In the genomic region with DNA sequence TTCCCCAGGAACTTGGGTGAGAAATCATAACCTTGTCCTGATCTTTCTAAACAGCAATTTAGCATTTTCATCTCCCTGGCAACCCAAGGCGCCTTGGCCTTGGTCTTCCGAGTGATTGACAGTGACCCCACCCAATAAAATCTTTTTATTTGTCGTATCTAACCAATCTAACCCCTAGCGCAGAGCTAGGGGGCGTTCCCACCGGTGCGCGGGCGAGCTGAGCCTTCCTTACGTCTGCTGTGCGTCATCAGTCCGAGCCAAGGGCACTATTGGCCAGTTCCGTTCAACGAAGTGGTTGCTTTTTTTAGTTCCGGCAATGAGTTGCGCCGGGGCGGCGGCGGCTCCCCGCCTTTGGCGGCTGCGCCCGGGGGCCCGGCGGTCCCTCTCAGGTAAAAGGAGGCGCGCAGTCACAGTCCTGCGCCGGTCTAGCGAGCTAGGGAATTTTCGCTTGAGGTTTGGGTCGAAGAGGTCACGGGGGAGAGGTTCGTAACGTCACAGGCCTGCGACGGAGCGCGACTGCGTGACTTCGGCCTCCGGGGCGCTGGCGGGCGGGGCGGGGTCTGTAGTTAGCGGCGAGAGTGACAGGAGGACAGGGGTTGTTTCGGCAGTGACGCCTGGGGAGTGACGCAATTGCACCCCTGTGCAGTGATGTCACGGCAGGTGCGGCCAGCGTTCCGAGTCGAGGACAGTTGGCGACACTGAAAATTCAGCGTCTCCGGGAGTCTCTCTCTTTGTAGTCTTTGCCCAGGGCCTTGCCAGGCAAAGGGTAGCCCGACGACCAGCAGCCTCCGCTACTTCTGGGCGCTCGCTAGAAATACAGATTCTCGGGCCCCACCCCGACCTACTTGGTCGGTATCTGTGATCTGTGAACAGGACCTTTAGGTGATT, we compare ENCODE assay signal across 1 cellular context.
TF ChIP-seq lines count a peak whose summit lies in the region.

A gene (plus strand): TSS at position 266 of the 888 bp plus-strand sequence. CDS start 51 bp downstream, at position 317.

TF ChIP-seq in K562, 482 proteins besides CTCF, POLR2A, EP300 and RAD21 (continued from another document and continues in another):
- TF ChIP-seq, protein P1, sequence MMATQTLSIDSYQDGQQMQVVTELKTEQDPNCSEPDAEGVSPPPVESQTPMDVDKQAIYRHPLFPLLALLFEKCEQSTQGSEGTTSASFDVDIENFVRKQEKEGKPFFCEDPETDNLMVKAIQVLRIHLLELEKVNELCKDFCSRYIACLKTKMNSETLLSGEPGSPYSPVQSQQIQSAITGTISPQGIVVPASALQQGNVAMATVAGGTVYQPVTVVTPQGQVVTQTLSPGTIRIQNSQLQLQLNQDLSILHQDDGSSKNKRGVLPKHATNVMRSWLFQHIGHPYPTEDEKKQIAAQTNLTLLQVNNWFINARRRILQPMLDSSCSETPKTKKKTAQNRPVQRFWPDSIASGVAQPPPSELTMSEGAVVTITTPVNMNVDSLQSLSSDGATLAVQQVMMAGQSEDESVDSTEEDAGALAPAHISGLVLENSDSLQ (IDR thresholded peaks at IDR 0.05), result peak; percentile 99
- TF ChIP-seq SIN3A (IDR thresholded peaks at IDR 0.05; ENCODE audit: borderline replicate concordance in 2 of 2, control insufficient read depth in 1 of 2, low read depth in 2 of 2, low read length in 2 of 2) (peak in 1 of 2 experiments; percentile 72; a peak in 2 of 4 replicates), ZNF445 (CRISPR knock-in tag; IDR thresholded peaks at IDR 0.05; ENCODE audit: low read depth) (0 out of 2 replicates have a peak, but pooled peaks have one; percentile 26), L3MBTL2 (IDR thresholded peaks at IDR 0.05) (peak; percentile 74), ZNF140 (CRISPR knock-in tag; IDR thresholded peaks at IDR 0.05) (no peak), ERF (CRISPR knock-in tag; IDR thresholded peaks at IDR 0.05) (peak; percentile 45; the same call in 1 of the 2 replicates), RBM17 (IDR thresholded peaks at IDR 0.05; ENCODE audit: borderline replicate concordance, low read depth, low read length) (no peak), CEBPG (CRISPR knock-in tag; IDR thresholded peaks at IDR 0.05) (peak; percentile 97), CEBPG (tag; conservative IDR thresholded peaks at IDR 0.05 in 1 of 2, IDR thresholded peaks at IDR 0.05 in 1 of 2) (peak; percentile 96 to 98), ASH1L (IDR thresholded peaks at IDR 0.05; ENCODE audit: borderline replicate concordance, low read depth, partially characterized antibody) (peak; percentile 86), ZBTB8A (IDR thresholded peaks at IDR 0.05; ENCODE audit: partially characterized antibody) (no peak), ZNF316 (IDR thresholded peaks at IDR 0.05) (peak; percentile 49), GTF2A2 (tag; IDR thresholded peaks at IDR 0.05) (no peak), SRSF9 (IDR thresholded peaks at IDR 0.05; ENCODE audit: borderline replicate concordance, low read depth, low read length) (no peak), IFI16 (CRISPR knock-in tag; IDR thresholded peaks at IDR 0.05) (no peak), RBM14 (IDR thresholded peaks at IDR 0.05; ENCODE audit: borderline replicate concordance, insufficient read depth, low read depth, low read length) (no peak), ZFX (CRISPR knock-in tag; IDR thresholded peaks at IDR 0.05) (peak; percentile 64; the same call in 1 of the 2 replicates), NUFIP1 (IDR thresholded peaks at IDR 0.05; ENCODE audit: partially characterized antibody) (no peak), MCM2 (IDR thresholded peaks at IDR 0.05; ENCODE audit: low read depth) (no peak), ZNF408 (CRISPR knock-in tag; IDR thresholded peaks at IDR 0.05; ENCODE audit: low read depth) (no peak), CSDE1 (IDR thresholded peaks at IDR 0.05) (peak in 1 of 2 experiments; percentile 82; a peak in 2 of 4 replicates), FOXJ2 (tag; IDR thresholded peaks at IDR 0.05) (peak; percentile 84), ETV5 (CRISPR knock-in tag; IDR thresholded peaks at IDR 0.05; ENCODE audit: low read depth) (no peak; the same call in 1 of the 2 replicates), CXXC5 (CRISPR knock-in tag; IDR thresholded peaks at IDR 0.05) (peak; percentile 98), BRF1 (IDR thresholded peaks at IDR 0.05; ENCODE audit: borderline replicate concordance, extremely low read depth, insufficient read length) (no peak)
- TF ChIP-seq, protein P2, sequence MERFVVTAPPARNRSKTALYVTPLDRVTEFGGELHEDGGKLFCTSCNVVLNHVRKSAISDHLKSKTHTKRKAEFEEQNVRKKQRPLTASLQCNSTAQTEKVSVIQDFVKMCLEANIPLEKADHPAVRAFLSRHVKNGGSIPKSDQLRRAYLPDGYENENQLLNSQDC (CRISPR knock-in tag; IDR thresholded peaks at IDR 0.05), result no peak
- TF ChIP-seq, protein P3, sequence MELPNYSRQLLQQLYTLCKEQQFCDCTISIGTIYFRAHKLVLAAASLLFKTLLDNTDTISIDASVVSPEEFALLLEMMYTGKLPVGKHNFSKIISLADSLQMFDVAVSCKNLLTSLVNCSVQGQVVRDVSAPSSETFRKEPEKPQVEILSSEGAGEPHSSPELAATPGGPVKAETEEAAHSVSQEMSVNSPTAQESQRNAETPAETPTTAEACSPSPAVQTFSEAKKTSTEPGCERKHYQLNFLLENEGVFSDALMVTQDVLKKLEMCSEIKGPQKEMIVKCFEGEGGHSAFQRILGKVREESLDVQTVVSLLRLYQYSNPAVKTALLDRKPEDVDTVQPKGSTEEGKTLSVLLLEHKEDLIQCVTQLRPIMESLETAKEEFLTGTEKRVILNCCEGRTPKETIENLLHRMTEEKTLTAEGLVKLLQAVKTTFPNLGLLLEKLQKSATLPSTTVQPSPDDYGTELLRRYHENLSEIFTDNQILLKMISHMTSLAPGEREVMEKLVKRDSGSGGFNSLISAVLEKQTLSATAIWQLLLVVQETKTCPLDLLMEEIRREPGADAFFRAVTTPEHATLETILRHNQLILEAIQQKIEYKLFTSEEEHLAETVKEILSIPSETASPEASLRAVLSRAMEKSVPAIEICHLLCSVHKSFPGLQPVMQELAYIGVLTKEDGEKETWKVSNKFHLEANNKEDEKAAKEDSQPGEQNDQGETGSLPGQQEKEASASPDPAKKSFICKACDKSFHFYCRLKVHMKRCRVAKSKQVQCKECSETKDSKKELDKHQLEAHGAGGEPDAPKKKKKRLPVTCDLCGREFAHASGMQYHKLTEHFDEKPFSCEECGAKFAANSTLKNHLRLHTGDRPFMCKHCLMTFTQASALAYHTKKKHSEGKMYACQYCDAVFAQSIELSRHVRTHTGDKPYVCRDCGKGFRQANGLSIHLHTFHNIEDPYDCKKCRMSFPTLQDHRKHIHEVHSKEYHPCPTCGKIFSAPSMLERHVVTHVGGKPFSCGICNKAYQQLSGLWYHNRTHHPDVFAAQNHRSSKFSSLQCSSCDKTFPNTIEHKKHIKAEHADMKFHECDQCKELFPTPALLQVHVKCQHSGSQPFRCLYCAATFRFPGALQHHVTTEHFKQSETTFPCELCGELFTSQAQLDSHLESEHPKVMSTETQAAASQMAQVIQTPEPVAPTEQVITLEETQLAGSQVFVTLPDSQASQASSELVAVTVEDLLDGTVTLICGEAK (IDR thresholded peaks at IDR 0.05), result peak; percentile 82
- TF ChIP-seq, protein P3 (CRISPR knock-in tag; IDR thresholded peaks at IDR 0.05), result no peak
- TF ChIP-seq, protein P4, sequence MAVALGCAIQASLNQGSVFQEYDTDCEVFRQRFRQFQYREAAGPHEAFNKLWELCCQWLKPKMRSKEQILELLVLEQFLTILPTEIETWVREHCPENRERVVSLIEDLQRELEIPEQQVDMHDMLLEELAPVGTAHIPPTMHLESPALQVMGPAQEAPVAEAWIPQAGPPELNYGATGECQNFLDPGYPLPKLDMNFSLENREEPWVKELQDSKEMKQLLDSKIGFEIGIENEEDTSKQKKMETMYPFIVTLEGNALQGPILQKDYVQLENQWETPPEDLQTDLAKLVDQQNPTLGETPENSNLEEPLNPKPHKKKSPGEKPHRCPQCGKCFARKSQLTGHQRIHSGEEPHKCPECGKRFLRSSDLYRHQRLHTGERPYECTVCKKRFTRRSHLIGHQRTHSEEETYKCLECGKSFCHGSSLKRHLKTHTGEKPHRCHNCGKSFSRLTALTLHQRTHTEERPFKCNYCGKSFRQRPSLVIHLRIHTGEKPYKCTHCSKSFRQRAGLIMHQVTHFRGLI (CRISPR knock-in tag; IDR thresholded peaks at IDR 0.05), result no peak
- TF ChIP-seq, protein P5, sequence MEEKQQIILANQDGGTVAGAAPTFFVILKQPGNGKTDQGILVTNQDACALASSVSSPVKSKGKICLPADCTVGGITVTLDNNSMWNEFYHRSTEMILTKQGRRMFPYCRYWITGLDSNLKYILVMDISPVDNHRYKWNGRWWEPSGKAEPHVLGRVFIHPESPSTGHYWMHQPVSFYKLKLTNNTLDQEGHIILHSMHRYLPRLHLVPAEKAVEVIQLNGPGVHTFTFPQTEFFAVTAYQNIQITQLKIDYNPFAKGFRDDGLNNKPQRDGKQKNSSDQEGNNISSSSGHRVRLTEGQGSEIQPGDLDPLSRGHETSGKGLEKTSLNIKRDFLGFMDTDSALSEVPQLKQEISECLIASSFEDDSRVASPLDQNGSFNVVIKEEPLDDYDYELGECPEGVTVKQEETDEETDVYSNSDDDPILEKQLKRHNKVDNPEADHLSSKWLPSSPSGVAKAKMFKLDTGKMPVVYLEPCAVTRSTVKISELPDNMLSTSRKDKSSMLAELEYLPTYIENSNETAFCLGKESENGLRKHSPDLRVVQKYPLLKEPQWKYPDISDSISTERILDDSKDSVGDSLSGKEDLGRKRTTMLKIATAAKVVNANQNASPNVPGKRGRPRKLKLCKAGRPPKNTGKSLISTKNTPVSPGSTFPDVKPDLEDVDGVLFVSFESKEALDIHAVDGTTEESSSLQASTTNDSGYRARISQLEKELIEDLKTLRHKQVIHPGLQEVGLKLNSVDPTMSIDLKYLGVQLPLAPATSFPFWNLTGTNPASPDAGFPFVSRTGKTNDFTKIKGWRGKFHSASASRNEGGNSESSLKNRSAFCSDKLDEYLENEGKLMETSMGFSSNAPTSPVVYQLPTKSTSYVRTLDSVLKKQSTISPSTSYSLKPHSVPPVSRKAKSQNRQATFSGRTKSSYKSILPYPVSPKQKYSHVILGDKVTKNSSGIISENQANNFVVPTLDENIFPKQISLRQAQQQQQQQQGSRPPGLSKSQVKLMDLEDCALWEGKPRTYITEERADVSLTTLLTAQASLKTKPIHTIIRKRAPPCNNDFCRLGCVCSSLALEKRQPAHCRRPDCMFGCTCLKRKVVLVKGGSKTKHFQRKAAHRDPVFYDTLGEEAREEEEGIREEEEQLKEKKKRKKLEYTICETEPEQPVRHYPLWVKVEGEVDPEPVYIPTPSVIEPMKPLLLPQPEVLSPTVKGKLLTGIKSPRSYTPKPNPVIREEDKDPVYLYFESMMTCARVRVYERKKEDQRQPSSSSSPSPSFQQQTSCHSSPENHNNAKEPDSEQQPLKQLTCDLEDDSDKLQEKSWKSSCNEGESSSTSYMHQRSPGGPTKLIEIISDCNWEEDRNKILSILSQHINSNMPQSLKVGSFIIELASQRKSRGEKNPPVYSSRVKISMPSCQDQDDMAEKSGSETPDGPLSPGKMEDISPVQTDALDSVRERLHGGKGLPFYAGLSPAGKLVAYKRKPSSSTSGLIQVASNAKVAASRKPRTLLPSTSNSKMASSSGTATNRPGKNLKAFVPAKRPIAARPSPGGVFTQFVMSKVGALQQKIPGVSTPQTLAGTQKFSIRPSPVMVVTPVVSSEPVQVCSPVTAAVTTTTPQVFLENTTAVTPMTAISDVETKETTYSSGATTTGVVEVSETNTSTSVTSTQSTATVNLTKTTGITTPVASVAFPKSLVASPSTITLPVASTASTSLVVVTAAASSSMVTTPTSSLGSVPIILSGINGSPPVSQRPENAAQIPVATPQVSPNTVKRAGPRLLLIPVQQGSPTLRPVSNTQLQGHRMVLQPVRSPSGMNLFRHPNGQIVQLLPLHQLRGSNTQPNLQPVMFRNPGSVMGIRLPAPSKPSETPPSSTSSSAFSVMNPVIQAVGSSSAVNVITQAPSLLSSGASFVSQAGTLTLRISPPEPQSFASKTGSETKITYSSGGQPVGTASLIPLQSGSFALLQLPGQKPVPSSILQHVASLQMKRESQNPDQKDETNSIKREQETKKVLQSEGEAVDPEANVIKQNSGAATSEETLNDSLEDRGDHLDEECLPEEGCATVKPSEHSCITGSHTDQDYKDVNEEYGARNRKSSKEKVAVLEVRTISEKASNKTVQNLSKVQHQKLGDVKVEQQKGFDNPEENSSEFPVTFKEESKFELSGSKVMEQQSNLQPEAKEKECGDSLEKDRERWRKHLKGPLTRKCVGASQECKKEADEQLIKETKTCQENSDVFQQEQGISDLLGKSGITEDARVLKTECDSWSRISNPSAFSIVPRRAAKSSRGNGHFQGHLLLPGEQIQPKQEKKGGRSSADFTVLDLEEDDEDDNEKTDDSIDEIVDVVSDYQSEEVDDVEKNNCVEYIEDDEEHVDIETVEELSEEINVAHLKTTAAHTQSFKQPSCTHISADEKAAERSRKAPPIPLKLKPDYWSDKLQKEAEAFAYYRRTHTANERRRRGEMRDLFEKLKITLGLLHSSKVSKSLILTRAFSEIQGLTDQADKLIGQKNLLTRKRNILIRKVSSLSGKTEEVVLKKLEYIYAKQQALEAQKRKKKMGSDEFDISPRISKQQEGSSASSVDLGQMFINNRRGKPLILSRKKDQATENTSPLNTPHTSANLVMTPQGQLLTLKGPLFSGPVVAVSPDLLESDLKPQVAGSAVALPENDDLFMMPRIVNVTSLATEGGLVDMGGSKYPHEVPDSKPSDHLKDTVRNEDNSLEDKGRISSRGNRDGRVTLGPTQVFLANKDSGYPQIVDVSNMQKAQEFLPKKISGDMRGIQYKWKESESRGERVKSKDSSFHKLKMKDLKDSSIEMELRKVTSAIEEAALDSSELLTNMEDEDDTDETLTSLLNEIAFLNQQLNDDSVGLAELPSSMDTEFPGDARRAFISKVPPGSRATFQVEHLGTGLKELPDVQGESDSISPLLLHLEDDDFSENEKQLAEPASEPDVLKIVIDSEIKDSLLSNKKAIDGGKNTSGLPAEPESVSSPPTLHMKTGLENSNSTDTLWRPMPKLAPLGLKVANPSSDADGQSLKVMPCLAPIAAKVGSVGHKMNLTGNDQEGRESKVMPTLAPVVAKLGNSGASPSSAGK (IDR thresholded peaks at IDR 0.05), result peak; percentile 72
